13 cellular contexts compared by ENCODE assay signal in the genomic region with DNA sequence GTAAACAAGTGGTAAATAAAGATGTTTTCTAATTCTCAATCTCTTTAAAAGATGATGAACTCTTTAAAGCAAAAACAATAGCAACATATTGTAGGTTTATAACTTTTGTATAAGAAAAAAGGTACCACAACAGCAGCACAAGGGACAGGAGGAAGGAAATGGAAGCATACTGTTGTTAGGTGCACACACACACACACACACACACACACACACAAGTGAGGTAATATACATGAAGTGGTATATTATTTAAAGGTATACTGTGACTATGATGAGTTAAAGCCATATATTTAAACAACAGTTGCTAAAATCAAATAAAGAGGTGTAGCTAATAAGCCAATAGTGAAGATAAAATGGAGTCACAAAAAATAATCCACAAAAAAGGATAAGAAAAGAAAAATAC. TPM values are rescaled to one million over a fixed set of nuclear protein-coding genes. Genes with fewer than 3 reads are reported as not detected.
A peak's percentile ranks its signal among the peaks of the same experiment; 100 is the strongest.
DNase-seq lines count a peak whose midpoint lies in the region; ATAC-seq, FAIRE-seq and TF ChIP-seq lines count a peak whose summit lies in the region.
"Had no signal": no experiment of that assay in that cellular context is flagged by ENCODE, and none has a peak within 500 bp of the region (broad histone marks: within the 10 kb centered on the region; RNA-seq: fewer than 3 reads in every experiment).

No MANE protein-coding gene starts in this region.

- H3K27me3 ChIP-seq in transverse colon: no peaks in the 10 kb centered on the region

- ATAC-seq in activated naive CD8-positive, alpha-beta T cell treated with anti-CD3 and anti-CD28 coated beads, Interleukin-2, amount 50 U/mL, for 24 hours: no peak
- no peak for ATAC-seq in activated T-helper 17 cell treated with anti-CD3 and anti-CD28 coated beads, Interleukin-2, amount 50 U/mL, for 72 hours (replicated peaks)
- ATAC-seq in left ventricle myocardium superior: no peak

- intact Hi-C loops in transverse colon (cut with DNase I; ENCODE audit: low total_unique reads) (no loop called here), left ventricle myocardium superior (cut with micrococcal nuclease) (no loop called here)

- peaks cover 0 to 15% (median 9%) of the 10 kb centered on the region in 4 donors for H3K4me1 ChIP-seq in transverse colon
- H3K4me1 ChIP-seq: BE2C had no signal

- in situ Hi-C loops in transverse colon (cut with MboI; ENCODE audit: low pct_ligation_motif_present in 1 of 4, low pct_unique_long_range_greater_than_20kb in 1 of 4, low sequenced_read_pairs in 3 of 4): no loop called here

- no peak overlapping the region for H3K4me3 ChIP-seq in transverse colon

- no peaks in the 10 kb centered on the region for H3K9me3 Mint-ChIP-seq in activated naive CD8-positive, alpha-beta T cell (ENCODE audit: low read depth)
- no peaks in the 10 kb centered on the region for H3K9me3 Mint-ChIP-seq in activated naive CD8-positive, alpha-beta T cell treated with anti-CD3 and anti-CD28 coated beads, Interleukin-2, amount 50 U/mL, for 24 hours
- H3K9me3 Mint-ChIP-seq in activated T-helper 17 cell treated with anti-CD3 and anti-CD28 coated beads, Interleukin-2, amount 50 U/mL, for 72 hours: no peaks in the 10 kb centered on the region

- no peaks in the 10 kb centered on the region for H3K9me3 ChIP-seq in transverse colon
- H3K9me3 ChIP-seq: BE2C had no signal

- peak overlapping the region; percentile 24 for H3K27ac Mint-ChIP-seq in activated naive CD8-positive, alpha-beta T cell
- H3K27ac Mint-ChIP-seq in activated naive CD8-positive, alpha-beta T cell treated with anti-CD3 and anti-CD28 coated beads, Interleukin-2, amount 50 U/mL, for 24 hours: no peak overlapping the region
- peak overlapping the region; percentile 6 for H3K27ac Mint-ChIP-seq in activated T-helper 17 cell treated with anti-CD3 and anti-CD28 coated beads, Interleukin-2, amount 50 U/mL, for 72 hours

- DNase-seq in activated naive CD8-positive, alpha-beta T cell treated with anti-CD3 and anti-CD28 coated beads, Interleukin-2, amount 50 U/mL, for 24 hours: no peak
- no peak for DNase-seq in transverse colon
- no peak for DNase-seq in hippocampal formation (lab: John Stamatoyannopoulos, UW)
- no peak for DNase-seq in left ventricle myocardium superior
- no peak for DNase-seq in activated gamma-delta T cell treated with Interleukin-2 at 50 U/mL for 16 hours
- DNase-seq: BE2C, Calu3, DMS 273 treated with DMSO at 0.1 percent for 48 hours, HCEC 1CT had no signal

- H3K36me3 Mint-ChIP-seq in activated naive CD8-positive, alpha-beta T cell: peaks cover 3% of the 10 kb centered on the region
- H3K36me3 Mint-ChIP-seq in activated naive CD8-positive, alpha-beta T cell treated with anti-CD3 and anti-CD28 coated beads, Interleukin-2, amount 50 U/mL, for 24 hours (ENCODE audit: low read depth): peaks cover 3% of the 10 kb centered on the region
- peaks cover 22% of the 10 kb centered on the region for H3K36me3 Mint-ChIP-seq in activated T-helper 17 cell treated with anti-CD3 and anti-CD28 coated beads, Interleukin-2, amount 50 U/mL, for 72 hours (ENCODE audit: low read depth)

- no peaks in the 10 kb centered on the region for H3K36me3 ChIP-seq in transverse colon
- H3K36me3 ChIP-seq: BE2C had no signal

- peak; percentile 24 for FAIRE-seq in islet of Langerhans (lab: Jason Lieb, UNC)

- peak overlapping the region in 3 of 4 donors; percentile 52 to 67 (median 64) for H3K27ac ChIP-seq in transverse colon
- H3K27ac ChIP-seq: C4-2B had no signal

- H3K4me1 Mint-ChIP-seq in activated naive CD8-positive, alpha-beta T cell (ENCODE audit: low read depth): peaks cover 21% of the 10 kb centered on the region
- peaks cover 8% of the 10 kb centered on the region for H3K4me1 Mint-ChIP-seq in activated naive CD8-positive, alpha-beta T cell treated with anti-CD3 and anti-CD28 coated beads, Interleukin-2, amount 50 U/mL, for 24 hours
- peaks cover 4% of the 10 kb centered on the region for H3K4me1 Mint-ChIP-seq in activated T-helper 17 cell treated with anti-CD3 and anti-CD28 coated beads, Interleukin-2, amount 50 U/mL, for 72 hours

- TF ChIP-seq CTCF in transverse colon (IDR thresholded peaks at IDR 0.05): no peak

- no peak for TF ChIP-seq POLR2A in transverse colon (IDR thresholded peaks at IDR 0.05)

- TF ChIP-seq EP300 in transverse colon (IDR thresholded peaks at IDR 0.05; ENCODE audit: low read depth): no peak

- H3K27me3 Mint-ChIP-seq in activated naive CD8-positive, alpha-beta T cell: no peaks in the 10 kb centered on the region
- H3K27me3 Mint-ChIP-seq in activated naive CD8-positive, alpha-beta T cell treated with anti-CD3 and anti-CD28 coated beads, Interleukin-2, amount 50 U/mL, for 24 hours: no peaks in the 10 kb centered on the region
- H3K27me3 Mint-ChIP-seq in activated T-helper 17 cell treated with anti-CD3 and anti-CD28 coated beads, Interleukin-2, amount 50 U/mL, for 72 hours: no peaks in the 10 kb centered on the region

- no peak overlapping the region for H3K4me3 Mint-ChIP-seq in activated naive CD8-positive, alpha-beta T cell
- H3K4me3 Mint-ChIP-seq in activated naive CD8-positive, alpha-beta T cell treated with anti-CD3 and anti-CD28 coated beads, Interleukin-2, amount 50 U/mL, for 24 hours: no peak overlapping the region
- H3K4me3 Mint-ChIP-seq in activated T-helper 17 cell treated with anti-CD3 and anti-CD28 coated beads, Interleukin-2, amount 50 U/mL, for 72 hours: no peak overlapping the region

RNA-seq across cellular contexts. Expression of a gene that starts 20.0 kb away (rescaled TPM):
- total RNA-seq in activated T-helper 17 cell treated with anti-CD3 and anti-CD28 coated beads, Interleukin-2, amount 50 U/mL, for 72 hours: 10 to 100 TPM; 63.9 to 71.6 TPM
- total RNA-seq in transverse colon (10 to 100 TPM; 30.8 to 74.2 (median 54.5) TPM), left ventricle myocardium superior (20.8 TPM)

RNA-seq across cellular contexts. Expression of a gene that starts 31.9 kb away (rescaled TPM):
- total RNA-seq in activated T-helper 17 cell treated with anti-CD3 and anti-CD28 coated beads, Interleukin-2, amount 50 U/mL, for 72 hours: 1 to 10 TPM in 1 of 2 donors, under 1 TPM in 1; 0.37 to 1.3 TPM
- total RNA-seq in transverse colon: 100 to 1,000 TPM in 1 of 4 donors, 10 to 100 TPM in 3; 58.7 to 209 (median 97.9) TPM
- 21.6 TPM for total RNA-seq in left ventricle myocardium superior
